Comparison of ENCODE assay signal across 1 cellular context in the genomic region with DNA sequence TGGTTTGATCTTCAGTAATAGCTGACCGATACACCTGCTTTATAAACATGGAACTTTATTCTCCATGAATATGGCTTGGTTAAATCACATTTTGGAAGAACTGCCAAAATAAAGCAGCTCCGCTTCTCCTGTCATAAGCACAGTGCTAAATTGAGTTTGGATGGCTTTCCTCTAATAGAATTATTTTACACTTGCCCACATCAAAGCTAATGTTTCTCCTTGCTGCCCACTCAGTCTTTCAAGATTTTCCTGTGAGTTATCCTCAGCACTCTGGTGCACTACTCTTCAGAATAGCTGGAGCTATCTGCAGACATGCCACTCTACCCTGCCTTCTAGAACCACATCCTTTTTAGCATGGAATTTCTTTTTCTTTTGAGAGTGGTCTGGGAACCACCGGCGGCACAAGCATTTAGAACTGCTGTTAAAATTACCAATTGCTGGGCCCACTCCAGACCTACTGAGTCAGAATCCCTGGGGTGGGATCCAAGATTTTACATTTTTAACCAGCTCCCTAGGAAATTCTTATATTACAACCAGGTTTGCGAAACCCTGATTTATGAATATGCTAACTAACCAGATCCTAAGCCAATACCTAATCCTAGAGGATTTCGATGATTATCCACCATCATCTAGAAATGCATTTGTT.
TF ChIP-seq lines count a peak whose summit lies in the region.

No MANE protein-coding gene starts in this region.

TF ChIP-seq in GM23338, 12 proteins besides CTCF, POLR2A, EP300 and RAD21:
- TF ChIP-seq, protein P1, sequence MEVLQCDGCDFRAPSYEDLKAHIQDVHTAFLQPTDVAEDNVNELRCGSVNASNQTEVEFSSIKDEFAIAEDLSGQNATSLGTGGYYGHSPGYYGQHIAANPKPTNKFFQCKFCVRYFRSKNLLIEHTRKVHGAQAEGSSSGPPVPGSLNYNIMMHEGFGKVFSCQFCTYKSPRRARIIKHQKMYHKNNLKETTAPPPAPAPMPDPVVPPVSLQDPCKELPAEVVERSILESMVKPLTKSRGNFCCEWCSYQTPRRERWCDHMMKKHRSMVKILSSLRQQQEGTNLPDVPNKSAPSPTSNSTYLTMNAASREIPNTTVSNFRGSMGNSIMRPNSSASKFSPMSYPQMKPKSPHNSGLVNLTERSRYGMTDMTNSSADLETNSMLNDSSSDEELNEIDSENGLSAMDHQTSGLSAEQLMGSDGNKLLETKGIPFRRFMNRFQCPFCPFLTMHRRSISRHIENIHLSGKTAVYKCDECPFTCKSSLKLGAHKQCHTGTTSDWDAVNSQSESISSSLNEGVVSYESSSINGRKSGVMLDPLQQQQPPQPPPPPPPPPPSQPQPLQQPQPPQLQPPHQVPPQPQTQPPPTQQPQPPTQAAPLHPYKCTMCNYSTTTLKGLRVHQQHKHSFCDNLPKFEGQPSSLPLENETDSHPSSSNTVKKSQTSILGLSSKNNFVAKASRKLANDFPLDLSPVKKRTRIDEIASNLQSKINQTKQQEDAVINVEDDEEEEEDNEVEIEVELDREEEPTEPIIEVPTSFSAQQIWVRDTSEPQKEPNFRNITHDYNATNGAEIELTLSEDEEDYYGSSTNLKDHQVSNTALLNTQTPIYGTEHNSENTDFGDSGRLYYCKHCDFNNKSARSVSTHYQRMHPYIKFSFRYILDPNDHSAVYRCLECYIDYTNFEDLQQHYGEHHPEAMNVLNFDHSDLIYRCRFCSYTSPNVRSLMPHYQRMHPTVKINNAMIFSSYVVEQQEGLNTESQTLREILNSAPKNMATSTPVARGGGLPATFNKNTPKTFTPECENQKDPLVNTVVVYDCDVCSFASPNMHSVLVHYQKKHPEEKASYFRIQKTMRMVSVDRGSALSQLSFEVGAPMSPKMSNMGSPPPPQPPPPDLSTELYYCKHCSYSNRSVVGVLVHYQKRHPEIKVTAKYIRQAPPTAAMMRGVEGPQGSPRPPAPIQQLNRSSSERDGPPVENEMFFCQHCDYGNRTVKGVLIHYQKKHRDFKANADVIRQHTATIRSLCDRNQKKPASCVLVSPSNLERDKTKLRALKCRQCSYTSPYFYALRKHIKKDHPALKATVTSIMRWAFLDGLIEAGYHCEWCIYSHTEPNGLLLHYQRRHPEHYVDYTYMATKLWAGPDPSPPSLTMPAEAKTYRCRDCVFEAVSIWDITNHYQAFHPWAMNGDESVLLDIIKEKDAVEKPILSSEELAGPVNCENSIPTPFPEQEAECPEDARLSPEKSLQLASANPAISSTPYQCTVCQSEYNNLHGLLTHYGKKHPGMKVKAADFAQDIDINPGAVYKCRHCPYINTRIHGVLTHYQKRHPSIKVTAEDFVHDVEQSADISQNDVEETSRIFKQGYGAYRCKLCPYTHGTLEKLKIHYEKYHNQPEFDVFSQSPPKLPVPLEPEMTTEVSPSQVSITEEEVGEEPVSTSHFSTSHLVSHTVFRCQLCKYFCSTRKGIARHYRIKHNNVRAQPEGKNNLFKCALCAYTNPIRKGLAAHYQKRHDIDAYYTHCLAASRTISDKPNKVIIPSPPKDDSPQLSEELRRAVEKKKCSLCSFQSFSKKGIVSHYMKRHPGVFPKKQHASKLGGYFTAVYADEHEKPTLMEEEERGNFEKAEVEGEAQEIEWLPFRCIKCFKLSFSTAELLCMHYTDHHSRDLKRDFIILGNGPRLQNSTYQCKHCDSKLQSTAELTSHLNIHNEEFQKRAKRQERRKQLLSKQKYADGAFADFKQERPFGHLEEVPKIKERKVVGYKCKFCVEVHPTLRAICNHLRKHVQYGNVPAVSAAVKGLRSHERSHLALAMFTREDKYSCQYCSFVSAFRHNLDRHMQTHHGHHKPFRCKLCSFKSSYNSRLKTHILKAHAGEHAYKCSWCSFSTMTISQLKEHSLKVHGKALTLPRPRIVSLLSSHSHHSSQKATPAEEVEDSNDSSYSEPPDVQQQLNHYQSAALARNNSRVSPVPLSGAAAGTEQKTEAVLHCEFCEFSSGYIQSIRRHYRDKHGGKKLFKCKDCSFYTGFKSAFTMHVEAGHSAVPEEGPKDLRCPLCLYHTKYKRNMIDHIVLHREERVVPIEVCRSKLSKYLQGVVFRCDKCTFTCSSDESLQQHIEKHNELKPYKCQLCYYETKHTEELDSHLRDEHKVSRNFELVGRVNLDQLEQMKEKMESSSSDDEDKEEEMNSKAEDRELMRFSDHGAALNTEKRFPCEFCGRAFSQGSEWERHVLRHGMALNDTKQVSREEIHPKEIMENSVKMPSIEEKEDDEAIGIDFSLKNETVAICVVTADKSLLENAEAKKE (CRISPR knock-in tag; IDR thresholded peaks at IDR 0.05), result no peak
- TF ChIP-seq POLR2AphosphoS5 (IDR thresholded peaks at IDR 0.05; ENCODE audit: low read depth), result no peak
- TF ChIP-seq ZNF331 (CRISPR knock-in tag; IDR thresholded peaks at IDR 0.05; ENCODE audit: low read depth), result no peak
- TF ChIP-seq NANOG (IDR thresholded peaks at IDR 0.05; ENCODE audit: borderline replicate concordance), result no peak
TF ChIP-seq in GM23338: peak in this region for 0.
